9 cellular contexts compared by ENCODE assay signal in genomic region chr11:2825886-2826678, GRCh38. TPM values are rescaled to one million over a fixed set of nuclear protein-coding genes. Genes with fewer than 3 reads are reported as not detected.
DNase-seq lines count a peak whose midpoint lies in the region; ATAC-seq and TF ChIP-seq lines count a peak whose summit lies in the region.
"Had no signal": no experiment of that assay in that cellular context is flagged by ENCODE, and none has a peak within 500 bp of the region (broad histone marks: within the 10 kb centered on the region; RNA-seq: fewer than 3 reads in every experiment).

No MANE protein-coding gene starts in this region.

- H4K20me1 ChIP-seq in IMR-90 (ENCODE audit: insufficient read depth, low read length): no peaks in the 10 kb centered on the region

- TF ChIP-seq RAD21 in IMR-90 (IDR thresholded peaks at IDR 0.05; ENCODE audit: low read length): no peak; the same call in none of the 2 replicates

- H2AK5ac ChIP-seq in IMR-90 (ENCODE audit: low read depth, low read length): peak overlapping the region; percentile 99

- no TSS peak for BruUV-seq in IMR-90 (replicated peaks; lab: Mats Ljungman, UMichigan)

- peak overlapping the region; percentile 76 for H3K4me2 ChIP-seq in IMR-90 (ENCODE audit: low read depth, low read length)

- H3K9ac ChIP-seq in IMR-90 (ENCODE audit: low read depth, low read length): peak overlapping the region; percentile 76

- CTCF ChIA-PET in IMR-90 (lab: Yijun Ruan, JAX): interaction anchor here (0.6 to 1.1 kb wide), 2 partner anchors 57 to 1027 kb away, joined by 3 to 4 read pairs; no protein-coding TSS in a partner anchor

- H2BK5ac ChIP-seq in IMR-90 (ENCODE audit: low read depth, low read length, poor library complexity, severe bottlenecking): peak overlapping the region; percentile 96

- peaks cover 23% of the 10 kb centered on the region for H3K4me1 ChIP-seq in IMR-90 (ENCODE audit: control insufficient read depth, insufficient read depth, low read length)
- H3K4me1 ChIP-seq in effector memory CD4-positive, alpha-beta T cell (ENCODE audit: control insufficient read depth, insufficient read depth, low read length, poor library complexity, severe bottlenecking): no peaks in the 10 kb centered on the region

- H3K4me3 ChIP-seq in IMR-90 (ENCODE audit: insufficient read depth, low read depth, low read length): no peak overlapping the region
- H3K4me3 ChIP-seq in effector memory CD4-positive, alpha-beta T cell (ENCODE audit: insufficient read depth, low read depth, low read length, poor library complexity, severe bottlenecking): no peak overlapping the region

- H3K4me3 Mint-ChIP-seq in brain: peak overlapping the region in 3 of 5 experiments; percentile 26 to 59 (median 30)
- no peak overlapping the region for H3K4me3 Mint-ChIP-seq in stimulated activated naive CD8-positive, alpha-beta T cell treated with anti-CD3 and anti-CD28 coated beads, Interleukin-15, amount 100 ng/mL, for 72 hours
- H3K4me3 Mint-ChIP-seq: memory B cell had no signal

- H3K14ac ChIP-seq in IMR-90 (replicated peaks; ENCODE audit: low read depth, low read length): peak overlapping the region; percentile 94

- H4K91ac ChIP-seq in IMR-90 (ENCODE audit: insufficient read depth, low read depth, low read length): peak overlapping the region; percentile 96

- POLR2A ChIA-PET in IMR-90 (lab: Charles Lee; ENCODE audit: unreplicated experiment): interaction anchor here (1.0 kb wide), 1 partner anchor 104 kb away, joined by 3 read pairs; the partner anchor contains the start of gene PHLDA2

- peaks cover 26% of the 10 kb centered on the region for H3K4me1 Mint-ChIP-seq in brain
- H3K4me1 Mint-ChIP-seq in stimulated activated naive CD8-positive, alpha-beta T cell treated with anti-CD3 and anti-CD28 coated beads, Interleukin-15, amount 100 ng/mL, for 72 hours: peaks cover 19% of the 10 kb centered on the region

- peaks cover 25% of the 10 kb centered on the region for H3K27me3 Mint-ChIP-seq in brain
- H3K27me3 Mint-ChIP-seq in stimulated activated naive CD8-positive, alpha-beta T cell treated with anti-CD3 and anti-CD28 coated beads, Interleukin-15, amount 100 ng/mL, for 72 hours: no peaks in the 10 kb centered on the region
- H3K27me3 Mint-ChIP-seq: memory B cell had no signal

- H3K4ac ChIP-seq in IMR-90 (ENCODE audit: low read depth, low read length): peak overlapping the region; percentile 98

- H3K36me3 ChIP-seq in IMR-90 (ENCODE audit: control insufficient read depth, insufficient read depth, low read length): no peaks in the 10 kb centered on the region
- H3K36me3 ChIP-seq in effector memory CD4-positive, alpha-beta T cell (ENCODE audit: control insufficient read depth, insufficient read depth, low read length): no peaks in the 10 kb centered on the region

- TF ChIP-seq POLR2A in IMR-90 (IDR thresholded peaks at IDR 0.05; ENCODE audit: low read depth, low read length): no peak

- H4K8ac ChIP-seq in IMR-90 (ENCODE audit: low read depth in 2 of 2, low read length in 2 of 2): peak overlapping the region; percentile 89 to 98

- H2AK9ac ChIP-seq in IMR-90 (replicated peaks; ENCODE audit: low read depth, low read length, poor library complexity): peak overlapping the region; percentile 98

- peak overlapping the region; percentile 80 for H3K56ac ChIP-seq in IMR-90 (ENCODE audit: extremely low read depth, insufficient read depth, low read length)

- H3K36me3 Mint-ChIP-seq in brain: peaks cover 30% of the 10 kb centered on the region

- peaks cover 5% of the 10 kb centered on the region; the same call in 1 of the 2 replicates for H3K9me1 ChIP-seq in IMR-90 (ENCODE audit: insufficient read depth, low read length)

- 8% methylated on average over 14 of the region's 29 CpGs; no CpG with 5 or more reads in 1 of the 2 experiments for WGBS in IMR-90 (ENCODE audit: extremely low coverage in 2 of 2, insufficient read length in 1 of 2), 2 experiments

- peak overlapping the region in 3 of 5 experiments; percentile 93 to 97 (median 96) for H3K27ac Mint-ChIP-seq in brain
- no peak overlapping the region for H3K27ac Mint-ChIP-seq in stimulated activated naive CD8-positive, alpha-beta T cell treated with anti-CD3 and anti-CD28 coated beads, Interleukin-15, amount 100 ng/mL, for 72 hours
- H3K27ac Mint-ChIP-seq: memory B cell had no signal

- no peaks in the 10 kb centered on the region for H3K79me1 ChIP-seq in IMR-90 (ENCODE audit: low read depth in 1 of 2, low read length in 2 of 2)

- peak overlapping the region; percentile 83 for H3K18ac ChIP-seq in IMR-90 (ENCODE audit: low read depth, low read length)

- intact Hi-C loops in IMR-90 (cut with micrococcal nuclease): loop anchor here (1.0 to 5.0 kb wide), 4 partner anchors 59 to 293 kb away; partner anchors contain the start of gene CDKN1C

- peak overlapping the region; percentile 92 for H3K27ac ChIP-seq in IMR-90 (ENCODE audit: insufficient read depth, low read length)
- H3K27ac ChIP-seq in effector memory CD4-positive, alpha-beta T cell (ENCODE audit: insufficient read depth, low read length, poor library complexity, severe bottlenecking): no peak overlapping the region

- DNase-seq in IMR-90: peak; percentile 95
- peak; percentile 83 for DNase-seq in kidney tubule cell (ENCODE audit: low spot score)
- DNase-seq in stimulated activated naive CD8-positive, alpha-beta T cell treated with anti-CD3 and anti-CD28 coated beads, Interleukin-15, amount 100 ng/mL, for 72 hours: no peak
- DNase-seq in NCI-H1048 (lab: John Stamatoyannopoulos, UW): no peak
- DNase-seq in effector memory CD4-positive, alpha-beta T cell: no peak

- peak overlapping the region; percentile 99; the same call in 2 of the 3 replicates for H2BK15ac ChIP-seq in IMR-90 (ENCODE audit: low read depth, low read length)

- ATAC-seq in IMR-90 (ENCODE audit: low read depth): peak; percentile 87
- peak; percentile 59 for ATAC-seq in stimulated activated naive CD8-positive, alpha-beta T cell treated with anti-CD3 and anti-CD28 coated beads, Interleukin-15, amount 100 ng/mL, for 72 hours
- no peak for ATAC-seq in HG03196 (IDR thresholded peaks at IDR 0.05; ENCODE audit: unreplicated experiment)
- ATAC-seq in HG03378 (IDR thresholded peaks at IDR 0.05; ENCODE audit: unreplicated experiment): no peak

- TF ChIP-seq CTCF in IMR-90 (conservative IDR thresholded peaks at IDR 0.05; ENCODE audit: low read depth, low read length): no peak
- TF ChIP-seq CTCF in brain (conservative IDR thresholded peaks at IDR 0.05): no peak

- H3K9me3 Mint-ChIP-seq in brain: peaks cover 55 to 65% (median 59%) of the 10 kb centered on the region in 5 experiments
- peaks cover 40 to 62% of the 10 kb centered on the region in 2 donors for H3K9me3 Mint-ChIP-seq in stimulated activated naive CD8-positive, alpha-beta T cell treated with anti-CD3 and anti-CD28 coated beads, Interleukin-15, amount 100 ng/mL, for 72 hours

- peak overlapping the region; percentile 96 for H2AFZ ChIP-seq in IMR-90 (replicated peaks; ENCODE audit: low read length, poor library complexity)

- dilution Hi-C loops in IMR-90 (cut with HindIII; ENCODE audit: low sequenced_read_pairs, unreplicated experiment): no loop called here

- H4K5ac ChIP-seq in IMR-90 (ENCODE audit: low read depth, low read length): peak overlapping the region; percentile 87

- H2BK20ac ChIP-seq in IMR-90 (ENCODE audit: low read depth, low read length): peak overlapping the region; percentile 96

- in situ Hi-C loops in IMR-90 (cut with MboI; ENCODE audit: low sequenced_read_pairs): no loop called here

- H3K27me3 ChIP-seq in IMR-90 (ENCODE audit: control insufficient read depth, insufficient read depth, low read length): no peaks in the 10 kb centered on the region
- H3K27me3 ChIP-seq in effector memory CD4-positive, alpha-beta T cell (replicated peaks; ENCODE audit: control insufficient read depth, insufficient read depth, low read length, poor library complexity, severe bottlenecking): no peaks in the 10 kb centered on the region

- H3K23ac ChIP-seq in IMR-90 (ENCODE audit: low read depth, low read length): peak overlapping the region; percentile 95

- peak overlapping the region; percentile 97 for H2BK120ac ChIP-seq in IMR-90 (ENCODE audit: low read depth, low read length)

- H3K9me3 ChIP-seq in IMR-90 (ENCODE audit: control insufficient read depth, insufficient read depth, low read length): peaks cover 13% of the 10 kb centered on the region
- H3K9me3 ChIP-seq in effector memory CD4-positive, alpha-beta T cell (ENCODE audit: control insufficient read depth, low read length): no peaks in the 10 kb centered on the region

TF ChIP-seq in IMR-90, 13 proteins besides CTCF, POLR2A, EP300 and RAD21 (continues in another document):
- TF ChIP-seq MAFK (IDR thresholded peaks at IDR 0.05; ENCODE audit: low read depth, low read length) (no peak), SMC3 (IDR thresholded peaks at IDR 0.05; ENCODE audit: low read depth, low read length) (no peak), BHLHE40 (IDR thresholded peaks at IDR 0.05; ENCODE audit: low read depth, low read length) (peak; percentile 53), FOS (IDR thresholded peaks at IDR 0.05; ENCODE audit: low read depth, low read length) (peak; percentile 77), MAZ (IDR thresholded peaks at IDR 0.05; ENCODE audit: borderline replicate concordance, low read depth, low read length) (peak; percentile 85), RFX5 (IDR thresholded peaks at IDR 0.05; ENCODE audit: low read depth, low read length) (peak; percentile 23; the same call in 1 of the 2 replicates), RCOR1 (IDR thresholded peaks at IDR 0.05; ENCODE audit: insufficient replicate concordance, low read length) (no peak), CHD1 (IDR thresholded peaks at IDR 0.05; ENCODE audit: low read depth, low read length) (no peak), CEBPB (IDR thresholded peaks at IDR 0.05; ENCODE audit: low read depth, low read length) (peak; percentile 95)
- TF ChIP-seq, protein P1, sequence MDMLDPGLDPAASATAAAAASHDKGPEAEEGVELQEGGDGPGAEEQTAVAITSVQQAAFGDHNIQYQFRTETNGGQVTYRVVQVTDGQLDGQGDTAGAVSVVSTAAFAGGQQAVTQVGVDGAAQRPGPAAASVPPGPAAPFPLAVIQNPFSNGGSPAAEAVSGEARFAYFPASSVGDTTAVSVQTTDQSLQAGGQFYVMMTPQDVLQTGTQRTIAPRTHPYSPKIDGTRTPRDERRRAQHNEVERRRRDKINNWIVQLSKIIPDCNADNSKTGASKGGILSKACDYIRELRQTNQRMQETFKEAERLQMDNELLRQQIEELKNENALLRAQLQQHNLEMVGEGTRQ (IDR thresholded peaks at IDR 0.05; ENCODE audit: low read depth, low read length): no peak

RNA-seq across cellular contexts. Expression of gene CDKN1C, which starts 59.5 kb away (rescaled TPM):
- 1.6 and 2.2 TPM in 2 replicates for total RNA-seq in IMR-90 (2012; rRNA removed)
- polyA plus RNA-seq in IMR-90 (2012; rRNA removed) (3.0 and 3.7 TPM in 2 replicates), brain (ENCODE audit: insufficient read depth, low read depth, low replicate concordance) (323 TPM)
- polyA plus RNA-seq in IMR-90 (2012; cell fraction: cytosol; rRNA removed): 3.6 and 6.4 TPM in 2 replicates
- 5.3 and 8.9 TPM in 2 replicates for polyA plus RNA-seq in IMR-90 (2012; cell fraction: nucleus; rRNA removed; ENCODE audit: low replicate concordance)

Comparison
In these comparisons a context has a peak if more than half of its experiments do, and no peak if none do; other contexts are left out.
1. ATAC-seq: peak in IMR-90 (single experiment) and stimulated activated naive CD8-positive, alpha-beta T cell treated with anti-CD3 and anti-CD28 coated beads, Interleukin-15, amount 100 ng/mL, for 72 hours (single experiment); none in HG03196 (single experiment) and HG03378 (single experiment).
2. DNase-seq: peak in IMR-90 (single experiment) and kidney tubule cell (single experiment); none in stimulated activated naive CD8-positive, alpha-beta T cell treated with anti-CD3 and anti-CD28 coated beads, Interleukin-15, amount 100 ng/mL, for 72 hours (0 of 2), NCI-H1048 (single experiment) and effector memory CD4-positive, alpha-beta T cell (0 of 3).
3. H3K27ac Mint-ChIP-seq: peak in brain (3 of 5); none in stimulated activated naive CD8-positive, alpha-beta T cell treated with anti-CD3 and anti-CD28 coated beads, Interleukin-15, amount 100 ng/mL, for 72 hours (0 of 2).
4. H3K4me3 Mint-ChIP-seq: peak in brain (3 of 5); none in stimulated activated naive CD8-positive, alpha-beta T cell treated with anti-CD3 and anti-CD28 coated beads, Interleukin-15, amount 100 ng/mL, for 72 hours (0 of 2).
5. RNA of gene CDKN1C, which starts 59.5 kb away (polyA plus RNA-seq): 323 TPM in brain (single experiment); 3.0 to 8.9 TPM in IMR-90; every median in the first group is over 10 times any median in the second.